ENCODE assay signal across 3 cellular contexts in genomic region chr1:153506831-153507413, GRCh38.
TF ChIP-seq lines count a peak whose summit lies in the region.

No MANE protein-coding gene starts in this region.

TF ChIP-seq in GM23338, 12 proteins besides CTCF, POLR2A, EP300 and RAD21 (continues in another document):
- no peak for TF ChIP-seq ETS1 (IDR thresholded peaks at IDR 0.05)
- TF ChIP-seq POLR2AphosphoS5 (IDR thresholded peaks at IDR 0.05; ENCODE audit: low read depth), result no peak
- no peak for TF ChIP-seq STAT1 (IDR thresholded peaks at IDR 0.05; ENCODE audit: unreplicated experiment)
- no peak for TF ChIP-seq ZNF462 (CRISPR knock-in tag; IDR thresholded peaks at IDR 0.05)

TF ChIP-seq in K562, 482 proteins besides CTCF, POLR2A, EP300 and RAD21:
- TF ChIP-seq CBFA2T3 (IDR thresholded peaks at IDR 0.05) (peak; percentile 21; the same call in 1 of the 2 replicates), IRF1 (CRISPR knock-in tag; IDR thresholded peaks at IDR 0.05; ENCODE audit: borderline replicate concordance) (no peak)

TF ChIP-seq in WTC11, 78 proteins besides CTCF, POLR2A, EP300 and RAD21:
- no peak for TF ChIP-seq MXD4 (CRISPR knock-in tag; IDR thresholded peaks at IDR 0.05; ENCODE audit: borderline replicate concordance)
- no peak for TF ChIP-seq ZNF138 (CRISPR knock-in tag; conservative IDR thresholded peaks at IDR 0.05)
